ENCODE assay signal across 7 cellular contexts in the genomic region with DNA sequence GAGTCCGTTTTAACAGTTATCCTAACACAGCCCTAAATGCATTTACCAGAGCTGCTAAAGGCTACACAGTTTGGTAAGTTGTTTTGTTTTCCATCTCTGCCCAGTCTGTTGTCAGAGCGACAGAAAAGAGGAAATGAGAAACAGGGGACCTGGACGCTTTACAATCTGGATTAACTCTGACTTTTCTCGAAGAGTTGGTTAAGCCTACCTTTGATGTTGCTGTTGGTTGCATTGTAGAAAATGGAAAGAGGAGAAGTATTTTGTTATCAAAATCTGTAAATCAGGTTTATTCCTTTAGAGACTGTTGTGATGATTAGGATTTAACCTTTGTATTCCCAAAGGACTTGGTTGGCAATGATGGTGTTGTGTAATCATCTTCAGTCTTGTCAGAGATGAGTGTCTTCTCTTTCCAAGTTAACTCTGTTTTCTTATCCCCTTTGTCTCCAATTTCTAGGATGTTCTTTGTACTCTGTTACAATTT. TPM values are rescaled to one million over a fixed set of nuclear protein-coding genes. Genes with fewer than 3 reads are reported as not detected.
DNase-seq lines count a peak whose midpoint lies in the region; ATAC-seq and TF ChIP-seq lines count a peak whose summit lies in the region.

No MANE protein-coding gene starts in this region.

- H4K20me1 ChIP-seq in Karpas-422 (ENCODE audit: insufficient read depth, low read depth, low read length), result no peaks in the 10 kb centered on the region

- peak; percentile 42 for ATAC-seq in GM21447 (IDR thresholded peaks at IDR 0.05; ENCODE audit: unreplicated experiment)
- no peak for ATAC-seq in activated naive CD4-positive, alpha-beta T cell treated with anti-CD3 and anti-CD28 coated beads, Interleukin-2, amount 50 U/mL, for 72 hours

- H3K27ac ChIP-seq in Karpas-422 (ENCODE audit: low read length) (peak overlapping the region; percentile 69), left ventricle myocardium inferior (replicated peaks) (peak overlapping the region; percentile 81)

- peak overlapping the region; percentile 23 to 85 for H3K27ac Mint-ChIP-seq in activated naive CD4-positive, alpha-beta T cell treated with anti-CD3 and anti-CD28 coated beads, Interleukin-2, amount 50 U/mL, for 72 hours

- no peaks in the 10 kb centered on the region for H3K36me3 ChIP-seq in ES-I3 (ENCODE audit: insufficient read depth, low read length)
- H3K36me3 ChIP-seq in Karpas-422 (ENCODE audit: insufficient read depth, low read length), result no peaks in the 10 kb centered on the region
- no peaks in the 10 kb centered on the region for H3K36me3 ChIP-seq in left ventricle myocardium inferior
- no peaks in the 10 kb centered on the region for H3K36me3 ChIP-seq in skeletal muscle satellite cell (ENCODE audit: insufficient read depth, low read length)

- no peaks in the 10 kb centered on the region; the same call in 1 of the 2 replicates for H3K9me2 ChIP-seq in Karpas-422 (replicated peaks; ENCODE audit: insufficient read depth, low read length)

- H3K4me3 ChIP-seq in Karpas-422 (ENCODE audit: low read length), result peak overlapping the region; percentile 64
- H3K4me3 ChIP-seq in left ventricle myocardium inferior, result peak overlapping the region; percentile 77
- H3K4me3 ChIP-seq in skeletal muscle satellite cell (ENCODE audit: low read length), result peak overlapping the region; percentile 78

- no peak for TF ChIP-seq CTCF in left ventricle myocardium inferior (IDR thresholded peaks at IDR 0.05; ENCODE audit: borderline replicate concordance)

- H3K9me3 ChIP-seq in ES-I3 (ENCODE audit: control insufficient read depth, insufficient read depth, low read length) (no peaks in the 10 kb centered on the region), Karpas-422 (ENCODE audit: low read length) (no peaks in the 10 kb centered on the region), left ventricle myocardium inferior (replicated peaks) (no peaks in the 10 kb centered on the region), skeletal muscle satellite cell (replicated peaks; ENCODE audit: low read length) (no peaks in the 10 kb centered on the region)

- peak overlapping the region; percentile 63 for H2AFZ ChIP-seq in Karpas-422 (ENCODE audit: low read length)

- H3K9ac ChIP-seq in ES-I3 (ENCODE audit: low read depth, low read length), result peak overlapping the region; percentile 81
- peak overlapping the region; percentile 72 for H3K9ac ChIP-seq in Karpas-422 (ENCODE audit: low read length)
- H3K9ac ChIP-seq in skeletal muscle satellite cell (ENCODE audit: low read depth, low read length), result peak overlapping the region; percentile 86

- H3K4me1 ChIP-seq in ES-I3 (ENCODE audit: insufficient read depth, low read length) (peaks cover 8% of the 10 kb centered on the region; the same call in 1 of the 2 replicates), Karpas-422 (ENCODE audit: low read length) (peaks cover 33% of the 10 kb centered on the region), left ventricle myocardium inferior (peaks cover 19% of the 10 kb centered on the region), skeletal muscle satellite cell (ENCODE audit: control insufficient read depth, insufficient read depth, low read length) (peaks cover 21% of the 10 kb centered on the region)

- DNase-seq in Karpas-422, result peak; percentile 95
- no peak for DNase-seq in activated naive CD4-positive, alpha-beta T cell treated with anti-CD3 and anti-CD28 coated beads, Interleukin-2, amount 50 U/mL, for 72 hours (ENCODE audit: low spot score in 2 of 2)
- DNase-seq in left ventricle myocardium inferior, result no peak
- DNase-seq in DMS 273 (lab: John Stamatoyannopoulos, UW; ENCODE audit: unreplicated experiment), result no peak

- H3K36me3 Mint-ChIP-seq in activated naive CD4-positive, alpha-beta T cell treated with anti-CD3 and anti-CD28 coated beads, Interleukin-2, amount 50 U/mL, for 72 hours, result no peaks in the 10 kb centered on the region

- H3K79me2 ChIP-seq in Karpas-422 (ENCODE audit: low read length), result no peaks in the 10 kb centered on the region

- no peaks in the 10 kb centered on the region for H3K9me3 Mint-ChIP-seq in activated naive CD4-positive, alpha-beta T cell treated with anti-CD3 and anti-CD28 coated beads, Interleukin-2, amount 50 U/mL, for 72 hours

- H3K4me2 ChIP-seq in Karpas-422 (ENCODE audit: low read depth, low read length, poor library complexity, severe bottlenecking) (peak overlapping the region; percentile 71), skeletal muscle satellite cell (ENCODE audit: low read length) (peak overlapping the region; percentile 80)

- intact Hi-C loops in left ventricle myocardium inferior (cut with micrococcal nuclease), result no loop called here

- H3K27me3 ChIP-seq in Karpas-422 (ENCODE audit: low read length) (no peaks in the 10 kb centered on the region), left ventricle myocardium inferior (ENCODE audit: low read depth) (no peaks in the 10 kb centered on the region), skeletal muscle satellite cell (ENCODE audit: control insufficient read depth, insufficient read depth, low read length) (no peaks in the 10 kb centered on the region)

RNA-seq across cellular contexts. Expression of a gene that starts 0.5 kb away (rescaled TPM):
- total RNA-seq in Karpas-422 (2014; rRNA removed; shearing (Covaris generic); ENCODE audit: low replicate concordance), result not detected in 2 replicates
- not detected for total RNA-seq in activated naive CD4-positive, alpha-beta T cell treated with anti-CD3 and anti-CD28 coated beads, Interleukin-2, amount 50 U/mL, for 72 hours
- 1.3 TPM for total RNA-seq in left ventricle myocardium inferior
- total RNA-seq in skeletal muscle satellite cell (2012; rRNA removed), result 0.66 and 1.3 TPM in 2 replicates

RNA-seq across cellular contexts. Expression of a gene that starts 1.0 kb away (rescaled TPM):
- 2.4 and 4.8 TPM in 2 replicates for total RNA-seq in Karpas-422 (2014; rRNA removed; shearing (Covaris generic); ENCODE audit: low replicate concordance)
- 1 to 10 TPM; 1.5 to 1.8 TPM for total RNA-seq in activated naive CD4-positive, alpha-beta T cell treated with anti-CD3 and anti-CD28 coated beads, Interleukin-2, amount 50 U/mL, for 72 hours
- total RNA-seq in left ventricle myocardium inferior, result 1.5 TPM
- 2.0 and 2.2 TPM in 2 replicates for total RNA-seq in skeletal muscle satellite cell (2012; rRNA removed)
